Comparison of ENCODE assay signal across 9 cellular contexts in genomic region chr22:39151329-39151975, GRCh38. TPM values are rescaled to one million over a fixed set of nuclear protein-coding genes. Genes with fewer than 3 reads are reported as not detected.
DNase-seq lines count a peak whose midpoint lies in the region; ATAC-seq and TF ChIP-seq lines count a peak whose summit lies in the region.
"Had no signal": no experiment of that assay in that cellular context is flagged by ENCODE, and none has a peak within 500 bp of the region (broad histone marks: within the 10 kb centered on the region; RNA-seq: fewer than 3 reads in every experiment).

No MANE protein-coding gene starts in this region.

- TF ChIP-seq CTCF in H9 (conservative IDR thresholded peaks at IDR 0.05) = no peak

- H3K36me3 Mint-ChIP-seq in H9 (ENCODE audit: insufficient read depth in 1 of 3, low read depth in 3 of 3) = no peaks in the 10 kb centered on the region
- H3K36me3 Mint-ChIP-seq in activated CD8-positive, alpha-beta T cell treated with anti-CD3 and anti-CD28 coated beads, Interleukin-2, amount 10 ng/mL, durations not matched to agents 7 days and 5 days (ENCODE audit: low read depth) = peaks cover 9% of the 10 kb centered on the region
- H3K36me3 Mint-ChIP-seq in stimulated activated effector memory CD8-positive, alpha-beta T cell treated with anti-CD3 and anti-CD28 coated beads, Interleukin-12 subunit alpha, Interleukin-12 subunit beta, amount 100 ng/mL, for 72 hours = peaks cover 54% of the 10 kb centered on the region

- no peak overlapping the region for H3K56ac ChIP-seq in H9 (ENCODE audit: insufficient read length, low read depth, low read length)

- no peak overlapping the region for H2AFZ ChIP-seq in H9 (ENCODE audit: low read length)

- 0 out of 5 replicates have a peak, but pooled peaks cover 0 to 3% of the 10 kb centered on the region in 2 experiments for H3K9me3 Mint-ChIP-seq in H9
- no peaks in the 10 kb centered on the region for H3K9me3 Mint-ChIP-seq in activated CD8-positive, alpha-beta T cell treated with anti-CD3 and anti-CD28 coated beads, Interleukin-2, amount 10 ng/mL, durations not matched to agents 7 days and 5 days (ENCODE audit: insufficient read depth)
- no peaks in the 10 kb centered on the region for H3K9me3 Mint-ChIP-seq in stimulated activated effector memory CD8-positive, alpha-beta T cell treated with anti-CD3 and anti-CD28 coated beads, Interleukin-12 subunit alpha, Interleukin-12 subunit beta, amount 100 ng/mL, for 72 hours

- no peak overlapping the region for H3T11ph ChIP-seq in H9 (ENCODE audit: low read length)

- POLR2A ChIA-PET in activated CD8-positive, alpha-beta T cell treated with anti-CD3 and anti-CD28 coated beads, Interleukin-2, amount 10 ng/mL, durations not matched to agents 7 days and 5 days (lab: Charles Lee) = interaction anchor here (0.6 to 8.8 kb wide), 5 partner anchors 60 to 470 kb away, joined by 3 to 63 read pairs (median 3); partner anchors contain the start of genes CBX6, RPL3 and TOMM22

- H3K9me3 ChIP-seq in H9 (ENCODE audit: control insufficient read depth, low read depth, low read length) (no peaks in the 10 kb centered on the region), iPS-18a (ENCODE audit: control insufficient read depth, low read depth, low read length) (no peaks in the 10 kb centered on the region)

- H3K9ac ChIP-seq in H9 (ENCODE audit: extremely low read depth, insufficient read length, low read length) (no peak overlapping the region), iPS-18a (ENCODE audit: low read length) (no peak overlapping the region)

- no peak overlapping the region for H4K91ac ChIP-seq in H9 (ENCODE audit: insufficient read length, low read depth, low read length)

- DNase-seq in H9 = peak; percentile 28
- DNase-seq in activated CD8-positive, alpha-beta T cell treated with anti-CD3 and anti-CD28 coated beads, Interleukin-2, amount 10 ng/mL, durations not matched to agents 7 days and 5 days = no peak
- no peak for DNase-seq in stimulated activated effector memory CD8-positive, alpha-beta T cell treated with anti-CD3 and anti-CD28 coated beads, Interleukin-12 subunit alpha, Interleukin-12 subunit beta, amount 100 ng/mL, for 72 hours (ENCODE audit: low spot score in 2 of 2)
- DNase-seq in SKM-1 (lab: John Stamatoyannopoulos, UW; ENCODE audit: unreplicated experiment) = no peak
- no peak for DNase-seq in NCI-H1930 (lab: John Stamatoyannopoulos, UW)
- DNase-seq: NCI-H774 had no signal

- no peak overlapping the region for H3K27ac ChIP-seq in H9 (ENCODE audit: insufficient read length, low read depth, low read length)
- no peak overlapping the region for H3K27ac ChIP-seq in iPS-18a (ENCODE audit: low read length)

- H3K4me1 ChIP-seq in H9 (ENCODE audit: insufficient read depth, low read length) (no peaks in the 10 kb centered on the region), iPS-18a (ENCODE audit: control insufficient read depth, low read depth, low read length) (peaks cover 8% of the 10 kb centered on the region)

- H2BK20ac ChIP-seq in H9 (ENCODE audit: low read depth, low read length, poor library complexity, severe bottlenecking) = no peak overlapping the region

- no peaks in the 10 kb centered on the region for H3K79me1 ChIP-seq in H9 (ENCODE audit: insufficient read depth, low read depth, low read length, poor library complexity, severe bottlenecking)

- no peak overlapping the region for H3K4ac ChIP-seq in H9 (ENCODE audit: low read depth, low read length)

- no peak overlapping the region for H4K5ac ChIP-seq in H9 (ENCODE audit: insufficient read length, low read depth, low read length)

- no peak overlapping the region for H2BK5ac ChIP-seq in H9 (ENCODE audit: insufficient read length, low read length)

- H3K27me3 ChIP-seq in H9 (ENCODE audit: insufficient read depth, low read length) = peaks cover 5% of the 10 kb centered on the region; the same call in 1 of the 2 replicates
- H3K27me3 ChIP-seq in iPS-18a (ENCODE audit: control insufficient read depth, insufficient read depth, low read length) = peaks cover 29% of the 10 kb centered on the region

- no peaks in the 10 kb centered on the region for H3K36me3 ChIP-seq in iPS-18a (ENCODE audit: control insufficient read depth, low read depth, low read length)

- no peak overlapping the region for H3K23ac ChIP-seq in H9 (ENCODE audit: insufficient read length, low read depth, low read length)

- no peak overlapping the region for H2BK120ac ChIP-seq in H9 (ENCODE audit: low read depth, low read length, poor library complexity, severe bottlenecking)

- H3K18ac ChIP-seq in H9 (ENCODE audit: insufficient read length, low read depth, low read length) = no peak overlapping the region

- no peak overlapping the region for H2BK12ac ChIP-seq in H9 (ENCODE audit: insufficient read length, low read depth, low read length)

- H3K79me2 ChIP-seq in H9 (ENCODE audit: insufficient read depth, low read length) = no peaks in the 10 kb centered on the region

- no peaks in the 10 kb centered on the region for H4K20me1 ChIP-seq in H9 (ENCODE audit: control insufficient read depth, insufficient read depth, insufficient read length)

- H3K4me1 Mint-ChIP-seq in H9 = peaks cover 14 to 37% of the 10 kb centered on the region in 2 experiments
- peaks cover 37% of the 10 kb centered on the region for H3K4me1 Mint-ChIP-seq in activated CD8-positive, alpha-beta T cell treated with anti-CD3 and anti-CD28 coated beads, Interleukin-2, amount 10 ng/mL, durations not matched to agents 7 days and 5 days (ENCODE audit: low read depth)
- H3K4me1 Mint-ChIP-seq in stimulated activated effector memory CD8-positive, alpha-beta T cell treated with anti-CD3 and anti-CD28 coated beads, Interleukin-12 subunit alpha, Interleukin-12 subunit beta, amount 100 ng/mL, for 72 hours = peaks cover 44% of the 10 kb centered on the region

- ATAC-seq in activated CD8-positive, alpha-beta T cell treated with anti-CD3 and anti-CD28 coated beads, Interleukin-2, amount 10 ng/mL, durations not matched to agents 7 days and 5 days = no peak
- ATAC-seq in stimulated activated effector memory CD8-positive, alpha-beta T cell treated with anti-CD3 and anti-CD28 coated beads, Interleukin-12 subunit alpha, Interleukin-12 subunit beta, amount 100 ng/mL, for 72 hours = no peak
- ATAC-seq in GM21723 (IDR thresholded peaks at IDR 0.05; ENCODE audit: unreplicated experiment) = no peak
- ATAC-seq in HG03457 (IDR thresholded peaks at IDR 0.05; ENCODE audit: unreplicated experiment) = no peak

- H3K4me3 ChIP-seq in iPS-18a (ENCODE audit: low read length) = peak overlapping the region; percentile 50

- CTCF ChIA-PET in activated CD8-positive, alpha-beta T cell treated with anti-CD3 and anti-CD28 coated beads, Interleukin-2, amount 10 ng/mL, durations not matched to agents 7 days and 5 days (lab: Charles Lee) = interaction anchor here (1.4 to 6.4 kb wide), 5 partner anchors 19 to 282 kb away, joined by 3 to 29 read pairs (median 6); partner anchors contain the start of gene RPL3

- no peak overlapping the region for H2AK5ac ChIP-seq in H9 (ENCODE audit: insufficient read length, low read length)

- no peak overlapping the region for H3K14ac ChIP-seq in H9 (ENCODE audit: insufficient read depth, low read length)

- H3K27ac Mint-ChIP-seq in H9 = no peak overlapping the region
- H3K27ac Mint-ChIP-seq in activated CD8-positive, alpha-beta T cell treated with anti-CD3 and anti-CD28 coated beads, Interleukin-2, amount 10 ng/mL, durations not matched to agents 7 days and 5 days = peak overlapping the region; percentile 49
- peak overlapping the region; percentile 92 for H3K27ac Mint-ChIP-seq in stimulated activated effector memory CD8-positive, alpha-beta T cell treated with anti-CD3 and anti-CD28 coated beads, Interleukin-12 subunit alpha, Interleukin-12 subunit beta, amount 100 ng/mL, for 72 hours

- H3K23me2 ChIP-seq in H9 (ENCODE audit: insufficient read length, low read depth, low read length, poor library complexity, severe bottlenecking) = peaks cover 6% of the 10 kb centered on the region

- WGBS in H9 (ENCODE audit: extremely low coverage, insufficient read length, low lambda C conversion rate) = no CpG with 5 or more reads among the region's 16 CpGs

- H4K8ac ChIP-seq in H9 (replicated peaks; ENCODE audit: insufficient read length, low read depth, low read length) = no peak overlapping the region

- peak overlapping the region; percentile 51 to 74; a peak in 4 of 5 replicates for H3K4me3 Mint-ChIP-seq in H9
- peak overlapping the region; percentile 61 for H3K4me3 Mint-ChIP-seq in activated CD8-positive, alpha-beta T cell treated with anti-CD3 and anti-CD28 coated beads, Interleukin-2, amount 10 ng/mL, durations not matched to agents 7 days and 5 days
- peak overlapping the region; percentile 94 for H3K4me3 Mint-ChIP-seq in stimulated activated effector memory CD8-positive, alpha-beta T cell treated with anti-CD3 and anti-CD28 coated beads, Interleukin-12 subunit alpha, Interleukin-12 subunit beta, amount 100 ng/mL, for 72 hours

- peaks cover 33% of the 10 kb centered on the region for H3K27me3 Mint-ChIP-seq in H9 (ENCODE audit: low read depth)
- peaks cover 17% of the 10 kb centered on the region for H3K27me3 Mint-ChIP-seq in activated CD8-positive, alpha-beta T cell treated with anti-CD3 and anti-CD28 coated beads, Interleukin-2, amount 10 ng/mL, durations not matched to agents 7 days and 5 days (ENCODE audit: low read depth)

- peak overlapping the region; percentile 44 for H3K4me2 ChIP-seq in H9 (ENCODE audit: insufficient read depth, insufficient read length, low read length)

- H2BK15ac ChIP-seq in H9 (ENCODE audit: low read depth, low read length) = no peak overlapping the region

RNA-seq across cellular contexts. Expression of gene CBX7, which starts 1.0 kb away (rescaled TPM):
- 3.7 and 4.2 TPM in 2 replicates for total RNA-seq in H9 (2021)
- 1 to 10 TPM; 8.6 to 8.7 TPM for total RNA-seq in activated CD8-positive, alpha-beta T cell treated with anti-CD3 and anti-CD28 coated beads, Interleukin-2, amount 10 ng/mL, durations not matched to agents 7 days and 5 days

RNA-seq across cellular contexts. Expression of gene APOBEC3H, which starts 54.4 kb away (rescaled TPM):
- total RNA-seq in H9 (2021) = 0.48 TPM in 2 replicates
- 10 to 100 TPM; 82.8 to 89.7 TPM for total RNA-seq in activated CD8-positive, alpha-beta T cell treated with anti-CD3 and anti-CD28 coated beads, Interleukin-2, amount 10 ng/mL, durations not matched to agents 7 days and 5 days

Comparison
In these comparisons a context has a peak if more than half of its experiments do, and no peak if none do; other contexts are left out.
1. H3K27ac Mint-ChIP-seq: peak in activated CD8-positive, alpha-beta T cell treated with anti-CD3 and anti-CD28 coated beads, Interleukin-2, amount 10 ng/mL, durations not matched to agents 7 days and 5 days (single experiment) and stimulated activated effector memory CD8-positive, alpha-beta T cell treated with anti-CD3 and anti-CD28 coated beads, Interleukin-12 subunit alpha, Interleukin-12 subunit beta, amount 100 ng/mL, for 72 hours (single experiment); none in H9 (0 of 3).
2. RNA of gene APOBEC3H, which starts 54.4 kb away (total RNA-seq): 82.8 to 89.7 TPM in activated CD8-positive, alpha-beta T cell treated with anti-CD3 and anti-CD28 coated beads, Interleukin-2, amount 10 ng/mL, durations not matched to agents 7 days and 5 days; 0.48 TPM in H9; every median in the first group is over 10 times any median in the second.
3. Peak in every context shown above with its lines, with median percentiles within 50 percentile points of each other: H3K4me3 Mint-ChIP-seq.